ENCODE assay signal across 1 cellular context in the genomic region with DNA sequence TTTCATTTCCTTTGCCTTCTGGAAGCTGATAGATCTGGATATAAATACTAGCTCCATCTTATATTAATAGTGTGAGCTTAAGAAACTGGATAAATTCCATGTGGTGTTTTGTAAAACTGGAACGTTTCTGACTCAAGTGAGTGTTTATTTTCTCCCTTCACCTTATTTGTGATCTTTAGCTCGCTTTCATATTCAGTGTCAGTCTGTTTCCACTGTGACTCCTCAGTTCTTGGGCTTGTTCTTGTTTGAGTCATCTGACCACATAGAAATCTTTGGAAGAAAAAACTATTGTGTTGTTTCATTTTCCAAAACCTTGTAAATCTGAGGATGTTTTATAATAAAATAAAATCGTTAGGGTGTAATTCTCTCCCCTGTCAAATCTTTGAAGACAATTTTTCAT.
TF ChIP-seq lines count a peak whose summit lies in the region.

No MANE protein-coding gene starts in this region.

TF ChIP-seq in IMR-90, 13 proteins besides CTCF, POLR2A, EP300 and RAD21 (continued from another document):
- TF ChIP-seq, protein P1, sequence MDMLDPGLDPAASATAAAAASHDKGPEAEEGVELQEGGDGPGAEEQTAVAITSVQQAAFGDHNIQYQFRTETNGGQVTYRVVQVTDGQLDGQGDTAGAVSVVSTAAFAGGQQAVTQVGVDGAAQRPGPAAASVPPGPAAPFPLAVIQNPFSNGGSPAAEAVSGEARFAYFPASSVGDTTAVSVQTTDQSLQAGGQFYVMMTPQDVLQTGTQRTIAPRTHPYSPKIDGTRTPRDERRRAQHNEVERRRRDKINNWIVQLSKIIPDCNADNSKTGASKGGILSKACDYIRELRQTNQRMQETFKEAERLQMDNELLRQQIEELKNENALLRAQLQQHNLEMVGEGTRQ (IDR thresholded peaks at IDR 0.05; ENCODE audit: low read depth, low read length): no peak
- TF ChIP-seq MXI1 (IDR thresholded peaks at IDR 0.05; ENCODE audit: borderline replicate concordance, low read depth, low read length) (no peak), CEBPB (IDR thresholded peaks at IDR 0.05; ENCODE audit: low read depth, low read length) (no peak), MAZ (IDR thresholded peaks at IDR 0.05; ENCODE audit: borderline replicate concordance, low read depth, low read length) (no peak), MAFK (IDR thresholded peaks at IDR 0.05; ENCODE audit: low read depth, low read length) (no peak), NFE2L2 (IDR thresholded peaks at IDR 0.05; ENCODE audit: low read depth, low read length) (no peak)
- TF ChIP-seq, protein P2, sequence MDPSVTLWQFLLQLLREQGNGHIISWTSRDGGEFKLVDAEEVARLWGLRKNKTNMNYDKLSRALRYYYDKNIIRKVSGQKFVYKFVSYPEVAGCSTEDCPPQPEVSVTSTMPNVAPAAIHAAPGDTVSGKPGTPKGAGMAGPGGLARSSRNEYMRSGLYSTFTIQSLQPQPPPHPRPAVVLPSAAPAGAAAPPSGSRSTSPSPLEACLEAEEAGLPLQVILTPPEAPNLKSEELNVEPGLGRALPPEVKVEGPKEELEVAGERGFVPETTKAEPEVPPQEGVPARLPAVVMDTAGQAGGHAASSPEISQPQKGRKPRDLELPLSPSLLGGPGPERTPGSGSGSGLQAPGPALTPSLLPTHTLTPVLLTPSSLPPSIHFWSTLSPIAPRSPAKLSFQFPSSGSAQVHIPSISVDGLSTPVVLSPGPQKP (IDR thresholded peaks at IDR 0.05; ENCODE audit: borderline replicate concordance, low read depth, low read length): no peak
